In the genomic region with DNA sequence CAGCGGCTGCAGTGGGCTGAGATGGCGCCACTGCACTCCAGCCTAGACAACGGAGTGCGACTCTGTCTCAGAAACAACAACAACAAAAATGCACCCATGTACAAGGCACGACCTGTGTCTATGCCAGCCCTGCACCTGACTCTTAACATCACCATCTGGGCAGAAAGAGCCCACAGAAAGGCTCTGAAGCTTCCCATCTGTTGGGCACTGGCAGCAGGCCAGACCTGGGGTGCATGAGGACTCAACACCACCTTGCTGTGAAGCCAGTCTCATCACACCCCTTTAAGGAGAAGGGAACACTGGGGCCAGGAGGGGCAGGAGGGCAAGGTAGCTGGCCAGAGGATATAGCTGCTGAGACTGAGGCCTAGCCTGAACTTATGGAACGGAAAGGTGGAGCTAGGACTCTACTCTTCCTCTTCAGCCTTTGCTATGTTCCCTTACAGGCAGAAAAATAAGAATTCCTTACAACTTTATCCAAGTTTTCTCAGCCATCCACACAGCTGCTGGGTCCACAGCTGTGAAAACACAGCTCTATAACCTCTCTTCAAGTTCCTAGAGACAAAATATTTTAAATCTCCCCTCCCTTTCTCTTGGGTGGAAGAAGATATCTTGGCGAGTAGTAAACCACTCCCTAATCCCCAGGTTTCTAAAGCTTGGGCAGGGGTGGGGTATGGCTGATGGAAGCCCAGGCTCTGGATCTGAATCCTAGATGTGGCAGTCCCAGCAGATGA, we compare ENCODE assay signal across 13 cellular contexts. TPM values are rescaled to one million over a fixed set of nuclear protein-coding genes. Genes with fewer than 3 reads are reported as not detected.
DNase-seq lines count a peak whose midpoint lies in the region; ATAC-seq and TF ChIP-seq lines count a peak whose summit lies in the region.
"Had no signal": no experiment of that assay in that cellular context is flagged by ENCODE, and none has a peak within 500 bp of the region (broad histone marks: within the 10 kb centered on the region; RNA-seq: fewer than 3 reads in every experiment).

No MANE protein-coding gene starts in this region.

- H3K9me3 ChIP-seq in A673 (ENCODE audit: low read depth, low read length, poor library complexity, severe bottlenecking): no peaks in the 10 kb centered on the region
- no peaks in the 10 kb centered on the region for H3K9me3 ChIP-seq in Panc1 (ENCODE audit: control insufficient read depth, insufficient read depth, low read depth, low read length)
- no peaks in the 10 kb centered on the region for H3K9me3 ChIP-seq in naive thymus-derived CD4-positive, alpha-beta T cell (ENCODE audit: control insufficient read depth in 2 of 3, low read length in 3 of 3)
- H3K9me3 ChIP-seq in mucosa of descending colon: no peaks in the 10 kb centered on the region
- H3K9me3 ChIP-seq: gastroesophageal sphincter, Peyer's patch had no signal

- H3K4me3 ChIP-seq in A673 (ENCODE audit: low read depth, low read length, poor library complexity, severe bottlenecking): no peak overlapping the region
- peak overlapping the region in 1 of 2 experiments; percentile 88; a peak in 2 of 4 replicates for H3K4me3 ChIP-seq in Panc1 (ENCODE audit: low read depth in 2 of 2, low read length in 2 of 2)
- no peak overlapping the region for H3K4me3 ChIP-seq in naive thymus-derived CD4-positive, alpha-beta T cell (ENCODE audit: low read length)
- no peak overlapping the region for H3K4me3 ChIP-seq in mucosa of descending colon
- H3K4me3 ChIP-seq: gastroesophageal sphincter, Peyer's patch had no signal

- peak overlapping the region in 7 of 9 donors; percentile 9 to 67 (median 24) for H3K27ac Mint-ChIP-seq in naive thymus-derived CD4-positive, alpha-beta T cell
- H3K27ac Mint-ChIP-seq: T-helper 1 cell treated with Interleukin-12 subunit alpha and Interleukin-12 subunit beta and Interleukin-4 antibody, amounts not matched to agents 30 μg/mL and 1 μg/mL, for 36 hours had no signal

- intact Hi-C loops in A673 (cut with micrococcal nuclease; ENCODE audit: unreplicated experiment): no loop called here
- intact Hi-C loops in Panc1 (cut with micrococcal nuclease; ENCODE audit: unreplicated experiment): loop anchor here (5.0 kb wide), 1 partner anchor 63 kb away; no protein-coding TSS in a partner anchor
- intact Hi-C loops in naive thymus-derived CD4-positive, alpha-beta T cell (cut with micrococcal nuclease): loop anchor here in 1 of 2 donors (10.0 kb wide), 2 partner anchors 360 to 510 kb away; partner anchors contain the start of genes RNPS1 and ZNF213
- intact Hi-C loops in mucosa of descending colon (cut with DNase I, micrococcal nuclease): no loop called here

- CTCF ChIA-PET in A673 (lab: Charles Lee) (no interaction called here), Panc1 (lab: Charles Lee) (no interaction called here)
- CTCF ChIA-PET in naive thymus-derived CD4-positive, alpha-beta T cell (lab: Charles Lee): no interaction called here

- no peaks in the 10 kb centered on the region for H3K27me3 Mint-ChIP-seq in naive thymus-derived CD4-positive, alpha-beta T cell

- peaks cover 25 to 51% (median 37%) of the 10 kb centered on the region in 7 donors for H3K4me1 Mint-ChIP-seq in naive thymus-derived CD4-positive, alpha-beta T cell

- H3K27ac ChIP-seq in A673 (ENCODE audit: low read depth, low read length, poor library complexity, severe bottlenecking) (peak overlapping the region; percentile 42), Panc1 (ENCODE audit: low read length) (peak overlapping the region; percentile 98)
- H3K27ac ChIP-seq in naive thymus-derived CD4-positive, alpha-beta T cell (ENCODE audit: low read depth, low read length): peak overlapping the region; percentile 31
- H3K27ac ChIP-seq: Peyer's patch had no signal

- H3K4me3 Mint-ChIP-seq in naive thymus-derived CD4-positive, alpha-beta T cell: peak overlapping the region in 4 of 10 donors; percentile 6 to 97 (median 60)

- in situ Hi-C loops in Panc1 (cut with HindIII; ENCODE audit: low pct_unique_long_range_greater_than_20kb, low sequenced_read_pairs): no loop called here

- POLR2A ChIA-PET in A673 (lab: Charles Lee; ENCODE audit: low non-redundant PET) (no interaction called here), Panc1 (lab: Charles Lee) (interaction anchor here (0.6 to 0.7 kb wide), 3 partner anchors 101 to 1519 kb away, joined by 3 to 6 read pairs (median 4); no protein-coding TSS in a partner anchor)
- POLR2A ChIA-PET in naive thymus-derived CD4-positive, alpha-beta T cell (lab: Charles Lee): interaction anchor here (0.6 to 3.9 kb wide), 2 partner anchors 12 to 22 kb away, joined by 3 to 50 read pairs; partner anchors contain the start of gene SRRM2

- peaks cover 4 to 25% (median 15%) of the 10 kb centered on the region in 5 donors for H3K36me3 Mint-ChIP-seq in naive thymus-derived CD4-positive, alpha-beta T cell

- BruUV-seq in A673 (replicated peaks; lab: Mats Ljungman, UMichigan) (no TSS peak), Panc1 (replicated peaks; lab: Mats Ljungman, UMichigan) (TSS peak; percentile 58)

- H3K4me1 ChIP-seq in A673 (ENCODE audit: insufficient read depth, low read length, poor library complexity, severe bottlenecking) (peaks cover 3% of the 10 kb centered on the region), Panc1 (ENCODE audit: control insufficient read depth, insufficient read depth, low read length) (peaks cover 69% of the 10 kb centered on the region), mucosa of descending colon (ENCODE audit: low read depth) (peaks cover 27% of the 10 kb centered on the region)
- H3K4me1 ChIP-seq in naive thymus-derived CD4-positive, alpha-beta T cell (ENCODE audit: control insufficient read depth in 2 of 2, insufficient read depth in 2 of 2, low read length in 2 of 2): peaks cover 19 to 24% of the 10 kb centered on the region in 2 donors

- H3K27me3 ChIP-seq in A673 (replicated peaks; ENCODE audit: insufficient read depth, low read depth, low read length, poor library complexity) (no peaks in the 10 kb centered on the region), Panc1 (ENCODE audit: control insufficient read depth, insufficient read depth, low read length) (no peaks in the 10 kb centered on the region)
- no peaks in the 10 kb centered on the region for H3K27me3 ChIP-seq in naive thymus-derived CD4-positive, alpha-beta T cell (ENCODE audit: control insufficient read depth in 2 of 2, insufficient read depth in 2 of 2, low read length in 2 of 2)
- H3K27me3 ChIP-seq: gastroesophageal sphincter, Peyer's patch had no signal

- H3K36me3 ChIP-seq in A673 (ENCODE audit: insufficient read depth, low read length, poor library complexity, severe bottlenecking) (peaks cover 53% of the 10 kb centered on the region), Panc1 (ENCODE audit: control insufficient read depth, insufficient read depth, low read length) (peaks cover 9% of the 10 kb centered on the region), mucosa of descending colon (ENCODE audit: low read depth) (peaks cover 4% of the 10 kb centered on the region)
- peaks cover 16 to 67% (median 19%) of the 10 kb centered on the region in 3 experiments for H3K36me3 ChIP-seq in naive thymus-derived CD4-positive, alpha-beta T cell (ENCODE audit: control insufficient read depth in 2 of 3, insufficient read depth in 3 of 3, low read length in 3 of 3)

- TF ChIP-seq CTCF in A673 (conservative IDR thresholded peaks at IDR 0.05; ENCODE audit: low read depth, low read length): no peak
- no peak for TF ChIP-seq CTCF in Panc1 (IDR thresholded peaks at IDR 0.05)
- no peak for TF ChIP-seq CTCF in mucosa of descending colon (IDR thresholded peaks at IDR 0.05)

- peaks cover 0 to 5% (median 0%) of the 10 kb centered on the region in 11 donors for H3K9me3 Mint-ChIP-seq in naive thymus-derived CD4-positive, alpha-beta T cell
- H3K9me3 Mint-ChIP-seq: T-helper 1 cell treated with Interleukin-12 subunit alpha and Interleukin-12 subunit beta and Interleukin-4 antibody, amounts not matched to agents 30 μg/mL and 1 μg/mL, for 36 hours had no signal

- DNase-seq in A673 (ENCODE audit: low spot score) (no peak), DMS 273 (lab: John Stamatoyannopoulos, UW; ENCODE audit: unreplicated experiment) (peak; percentile 98), Panc1 (ENCODE audit: low read depth, low spot score) (no peak), NCI-H226 (no peak), mucosa of descending colon (no peak)
- no peak for DNase-seq in naive thymus-derived CD4-positive, alpha-beta T cell
- DNase-seq: stimulated activated CD4-positive, alpha-beta T cell treated with anti-CD3 and anti-CD28 coated beads, Interleukin-4, amount 100 ng/mL, for 4 hours; stimulated activated naive CD4-positive, alpha-beta T cell had no signal

- ATAC-seq in Panc1 (no peak), GM19035 (IDR thresholded peaks at IDR 0.05; ENCODE audit: unreplicated experiment) (no peak), mucosa of descending colon (no peak), HG03175 (IDR thresholded peaks at IDR 0.05; ENCODE audit: unreplicated experiment) (no peak)
- no peak for ATAC-seq in naive thymus-derived CD4-positive, alpha-beta T cell
- ATAC-seq: gastroesophageal sphincter had no signal

RNA-seq across cellular contexts. Expression of gene ELOB, which starts 2.8 kb away (rescaled TPM):
- total RNA-seq in A673 (2021) (188 and 206 TPM in 2 replicates), Panc1 (2021; ENCODE audit: unreplicated experiment) (642 TPM), mucosa of descending colon (100 to 1,000 TPM; 231 to 296 (median 285) TPM)
- polyA plus RNA-seq in Panc1 (2012; ENCODE audit: insufficient read length): 2,232 TPM
- total RNA-seq in naive thymus-derived CD4-positive, alpha-beta T cell: 100 to 1,000 TPM in 2 of 5 experiments, 10 to 100 TPM in 3; 65.3 to 242 (median 99.3) TPM
- polyA plus RNA-seq in naive thymus-derived CD4-positive, alpha-beta T cell: 100 to 1,000 TPM; 136 to 252 TPM

RNA-seq across cellular contexts. Expression of gene PRSS33, which starts 13.0 kb away (rescaled TPM):
- not detected in 2 replicates for total RNA-seq in A673 (2021)
- 0.59 TPM for total RNA-seq in Panc1 (2021; ENCODE audit: unreplicated experiment)
- 0.47 TPM for polyA plus RNA-seq in Panc1 (2012; ENCODE audit: insufficient read length)
- under 1 TPM in 1 of 5 experiments, not detected in 4; 0.19 TPM for total RNA-seq in naive thymus-derived CD4-positive, alpha-beta T cell
- not detected for polyA plus RNA-seq in naive thymus-derived CD4-positive, alpha-beta T cell
- total RNA-seq in mucosa of descending colon: not detected
- total RNA-seq: gastroesophageal sphincter, Peyer's patch had no signal

RNA-seq across cellular contexts. Expression of gene SRRM2, which starts 21.9 kb away (rescaled TPM):
- total RNA-seq in A673 (2021) (642 and 651 TPM in 2 replicates), Panc1 (2021; ENCODE audit: unreplicated experiment) (617 TPM), mucosa of descending colon (100 to 1,000 TPM; 538 to 819 (median 692) TPM)
- polyA plus RNA-seq in Panc1 (2012; ENCODE audit: insufficient read length): 618 TPM
- total RNA-seq in naive thymus-derived CD4-positive, alpha-beta T cell: 1,000 to 10,000 TPM in 4 of 5 experiments, 100 to 1,000 TPM in 1; 590 to 1,259 (median 1,020) TPM
- 100 to 1,000 TPM in 1 of 2 donors, 10 to 100 TPM in 1; 52.1 to 119 TPM for polyA plus RNA-seq in naive thymus-derived CD4-positive, alpha-beta T cell

RNA-seq across cellular contexts. Expression of gene PRSS41, which starts 23.9 kb away (rescaled TPM):
- total RNA-seq in A673 (2021) (not detected in 2 replicates), Panc1 (2021; ENCODE audit: unreplicated experiment) (not detected), mucosa of descending colon (not detected)
- polyA plus RNA-seq in Panc1 (2012; ENCODE audit: insufficient read length): not detected
- not detected for total RNA-seq in naive thymus-derived CD4-positive, alpha-beta T cell
- polyA plus RNA-seq in naive thymus-derived CD4-positive, alpha-beta T cell: not detected
- total RNA-seq: gastroesophageal sphincter, Peyer's patch had no signal

RNA-seq across cellular contexts. Expression of gene PRSS21, which starts 42.7 kb away (rescaled TPM):
- total RNA-seq in A673 (2021): not detected in 2 replicates
- total RNA-seq in Panc1 (2021; ENCODE audit: unreplicated experiment): not detected
- not detected for polyA plus RNA-seq in Panc1 (2012; ENCODE audit: insufficient read length)
- 1 to 10 TPM in 4 of 5 experiments, not detected in 1; 1.1 to 7.9 (median 1.4) TPM for total RNA-seq in naive thymus-derived CD4-positive, alpha-beta T cell
- polyA plus RNA-seq in naive thymus-derived CD4-positive, alpha-beta T cell: 10 to 100 TPM in 1 of 2 donors, 1 to 10 TPM in 1; 1.9 to 11.2 TPM
- total RNA-seq in mucosa of descending colon: 1 to 10 TPM in 1 of 3 donors, under 1 TPM in 2; 0.51 to 4.1 (median 0.58) TPM
- total RNA-seq: gastroesophageal sphincter had no signal

Comparison
In these comparisons a context has a peak if more than half of its experiments do, and no peak if none do; other contexts are left out.
1. H3K27ac ChIP-seq: peak in every context shown above with its lines; median percentile 98 in Panc1; 42 in A673; 31 in naive thymus-derived CD4-positive, alpha-beta T cell.